In genomic region chr17:41308251-41308917, GRCh38 we compare ENCODE assay signal across 8 cellular contexts. TPM values are rescaled to one million over a fixed set of nuclear protein-coding genes. Genes with fewer than 3 reads are reported as not detected.
A peak's percentile ranks its signal among the peaks of the same experiment; 100 is the strongest.
DNase-seq lines count a peak whose midpoint lies in the region; ATAC-seq and TF ChIP-seq lines count a peak whose summit lies in the region.

No MANE protein-coding gene starts in this region.

- H3K36me3 ChIP-seq in mammary epithelial cell (ENCODE audit: insufficient read depth, low read length) (no peaks in the 10 kb centered on the region), osteoblast (ENCODE audit: insufficient read depth, low read length) (no peaks in the 10 kb centered on the region)

- no peaks in the 10 kb centered on the region for H3K9me3 ChIP-seq in mammary epithelial cell (replicated peaks; ENCODE audit: insufficient read depth, low read length)
- no peaks in the 10 kb centered on the region for H3K9me3 ChIP-seq in osteoblast (ENCODE audit: low read depth, low read length)

- H3K4me1 Mint-ChIP-seq in T-cell = peaks cover 61 to 71% (median 64%) of the 10 kb centered on the region in 3 donors

- H4K20me1 ChIP-seq in mammary epithelial cell (ENCODE audit: insufficient read depth, low read length) (no peaks in the 10 kb centered on the region), osteoblast (ENCODE audit: insufficient read depth, low read length) (no peaks in the 10 kb centered on the region)

- no peaks in the 10 kb centered on the region for H3K27me3 Mint-ChIP-seq in T-cell

- H3K4me2 ChIP-seq in mammary epithelial cell (ENCODE audit: insufficient read depth, low read depth, low read length) (peak overlapping the region; percentile 17), osteoblast (ENCODE audit: insufficient read depth, low read length) (peak overlapping the region; percentile 32)

- peak; percentile 85 to 88 (median 86) for ATAC-seq in T-cell (replicated peaks in 1 of 4)
- ATAC-seq in GM21619 (IDR thresholded peaks at IDR 0.05; ENCODE audit: unreplicated experiment) = no peak
- ATAC-seq in HG02763 (IDR thresholded peaks at IDR 0.05; ENCODE audit: unreplicated experiment) = no peak

- DNase-seq in NCI-H1105 treated with DMSO at 0.1 percent for 48 hours (lab: John Stamatoyannopoulos, UW) (peak; percentile 28), NCI-H1105 (lab: John Stamatoyannopoulos, UW) (no peak), T-cell (peak; percentile 67 to 97 (median 86)), mammary epithelial cell (peak; percentile 34), osteoblast (ENCODE audit: insufficient read length, low spot score, missing footprints) (peak; percentile 79), NCI-H146 treated with DMSO at 0.1 percent for 48 hours (lab: John Stamatoyannopoulos, UW; ENCODE audit: unreplicated experiment) (no peak)

- H3K27ac Mint-ChIP-seq in T-cell = peak overlapping the region; percentile 98

- H2AFZ ChIP-seq in mammary epithelial cell (ENCODE audit: low read depth, low read length) = peak overlapping the region; percentile 83
- H2AFZ ChIP-seq in osteoblast (ENCODE audit: low read length) = peak overlapping the region; percentile 83

- H3K4me3 ChIP-seq in mammary epithelial cell (replicated peaks in 1 of 3; ENCODE audit: insufficient read depth in 1 of 3, low read depth in 2 of 3, low read length in 3 of 3) (no peak overlapping the region), osteoblast (ENCODE audit: insufficient read depth, low read length) (peak overlapping the region; percentile 38)

- no peaks in the 10 kb centered on the region for H3K27me3 ChIP-seq in mammary epithelial cell (ENCODE audit: insufficient read depth, low read length)
- H3K27me3 ChIP-seq in osteoblast (ENCODE audit: insufficient read depth, low read length) = no peaks in the 10 kb centered on the region

- in situ Hi-C loops in mammary epithelial cell (cut with MboI; ENCODE audit: low sequenced_read_pairs in 2 of 2) = no loop called here

- dilution Hi-C loops in mammary epithelial cell (cut with HindIII; ENCODE audit: low sequenced_read_pairs) = no loop called here

- no peak overlapping the region for H3K27ac ChIP-seq in mammary epithelial cell (ENCODE audit: insufficient read depth, low read depth, low read length)
- H3K27ac ChIP-seq in osteoblast (ENCODE audit: low read depth, low read length) = no peak overlapping the region

- CTCF ChIA-PET in T-cell (lab: Charles Lee) (interaction anchor here in 1 of 2 donors (0.6 to 1.7 kb wide), 4 partner anchors 14 to 240 kb away, joined by 3 to 21 read pairs (median 4); partner anchors contain the start of gene KRT33A), mammary epithelial cell (lab: Charles Lee; ENCODE audit: low non-redundant PET) (no interaction called here)

- H3K79me2 ChIP-seq in mammary epithelial cell (ENCODE audit: insufficient read depth, low read length) (no peaks in the 10 kb centered on the region), osteoblast (ENCODE audit: insufficient read depth, low read length) (no peaks in the 10 kb centered on the region)

- peak overlapping the region; percentile 55 to 77 (median 71) for H3K4me3 Mint-ChIP-seq in T-cell

- H3K36me3 Mint-ChIP-seq in T-cell = peaks cover 4% of the 10 kb centered on the region

- POLR2A ChIA-PET in T-cell (lab: Charles Lee) = interaction anchor here (0.5 to 1.6 kb wide), 7 partner anchors 14 to 381 kb away, joined by 3 to 6 read pairs (median 4); no protein-coding TSS in a partner anchor

- intact Hi-C loops in mammary epithelial cell (cut with micrococcal nuclease) = no loop called here

- 6% methylated on average over 2 of the region's 10 CpGs for WGBS in mammary epithelial cell (ENCODE audit: low coverage, missing lambda C conversion rate)

- H3K9me3 Mint-ChIP-seq in T-cell = peaks cover 0 to 6% (median 0%) of the 10 kb centered on the region in 3 donors

- no TSS peak for BruUV-seq in mammary epithelial cell (replicated peaks; lab: Mats Ljungman, UMichigan)

- H3K4me1 ChIP-seq in mammary epithelial cell (ENCODE audit: insufficient read depth, low read length) (peaks cover 10% of the 10 kb centered on the region), osteoblast (ENCODE audit: insufficient read depth, low read length) (peaks cover 11% of the 10 kb centered on the region)

- no peak overlapping the region for H3K9ac ChIP-seq in mammary epithelial cell (ENCODE audit: insufficient read depth, low read length)

- TF ChIP-seq CTCF in mammary epithelial cell (conservative IDR thresholded peaks at IDR 0.05 in 1 of 2, IDR thresholded peaks at IDR 0.05 in 1 of 2; ENCODE audit: extremely low read depth in 1 of 2, insufficient read depth in 1 of 2, low read depth in 1 of 2, low read length in 2 of 2) (no peak), osteoblast (IDR thresholded peaks at IDR 0.05; ENCODE audit: extremely low read depth, low read depth, low read length) (no peak)

RNA-seq across cellular contexts. Expression of gene KRTAP16-1, which starts 0.7 kb away (rescaled TPM):
- total RNA-seq in T-cell (1 to 10 TPM in 1 of 5 donors, under 1 TPM in 3, not detected in 1; 0.16 to 1.1 (median 0.45) TPM), mammary epithelial cell (not detected), osteoblast (not detected in 2 replicates)
- polyA plus RNA-seq in mammary epithelial cell = not detected
- not detected for polyA minus RNA-seq in mammary epithelial cell

RNA-seq across cellular contexts. Expression of gene KRTAP29-1, which starts 5.7 kb away (rescaled TPM):
- total RNA-seq in T-cell (under 1 TPM in 2 of 5 donors, not detected in 3; 0.43 to 0.84 TPM), mammary epithelial cell (under 1 TPM in 1 of 2 donors, not detected in 1; 0.17 TPM), osteoblast (not detected in 2 replicates)
- polyA plus RNA-seq in mammary epithelial cell = not detected
- polyA minus RNA-seq in mammary epithelial cell = not detected

RNA-seq across cellular contexts. Expression of gene KRTAP17-1, which starts 7.1 kb away (rescaled TPM):
- total RNA-seq in T-cell (not detected), mammary epithelial cell (not detected), osteoblast (not detected in 2 replicates)
- polyA plus RNA-seq in mammary epithelial cell = not detected
- not detected for polyA minus RNA-seq in mammary epithelial cell

RNA-seq across cellular contexts. Expression of gene KRTAP9-7, which starts 32.9 kb away (rescaled TPM):
- total RNA-seq in T-cell = not detected
- total RNA-seq in mammary epithelial cell = not detected
- not detected for polyA plus RNA-seq in mammary epithelial cell
- not detected for polyA minus RNA-seq in mammary epithelial cell
- not detected in 2 replicates for total RNA-seq in osteoblast

RNA-seq across cellular contexts. Expression of gene KRT33A, which starts 42.2 kb away (rescaled TPM):
- total RNA-seq in T-cell (not detected), mammary epithelial cell (not detected), osteoblast (not detected in 2 replicates)
- polyA plus RNA-seq in mammary epithelial cell = not detected
- not detected for polyA minus RNA-seq in mammary epithelial cell

Comparison
In these comparisons a context has a peak if more than half of its experiments do, and no peak if none do; other contexts are left out.
1. DNase-seq: peak in NCI-H1105 treated with DMSO at 0.1 percent for 48 hours (single experiment), T-cell (34 of 34), mammary epithelial cell (single experiment) and osteoblast (single experiment); none in NCI-H1105 (single experiment) and NCI-H146 treated with DMSO at 0.1 percent for 48 hours (single experiment).
2. ATAC-seq: peak in T-cell (4 of 4); none in GM21619 (single experiment) and HG02763 (single experiment).